ENCODE assay signal across 8 cellular contexts in the genomic region with DNA sequence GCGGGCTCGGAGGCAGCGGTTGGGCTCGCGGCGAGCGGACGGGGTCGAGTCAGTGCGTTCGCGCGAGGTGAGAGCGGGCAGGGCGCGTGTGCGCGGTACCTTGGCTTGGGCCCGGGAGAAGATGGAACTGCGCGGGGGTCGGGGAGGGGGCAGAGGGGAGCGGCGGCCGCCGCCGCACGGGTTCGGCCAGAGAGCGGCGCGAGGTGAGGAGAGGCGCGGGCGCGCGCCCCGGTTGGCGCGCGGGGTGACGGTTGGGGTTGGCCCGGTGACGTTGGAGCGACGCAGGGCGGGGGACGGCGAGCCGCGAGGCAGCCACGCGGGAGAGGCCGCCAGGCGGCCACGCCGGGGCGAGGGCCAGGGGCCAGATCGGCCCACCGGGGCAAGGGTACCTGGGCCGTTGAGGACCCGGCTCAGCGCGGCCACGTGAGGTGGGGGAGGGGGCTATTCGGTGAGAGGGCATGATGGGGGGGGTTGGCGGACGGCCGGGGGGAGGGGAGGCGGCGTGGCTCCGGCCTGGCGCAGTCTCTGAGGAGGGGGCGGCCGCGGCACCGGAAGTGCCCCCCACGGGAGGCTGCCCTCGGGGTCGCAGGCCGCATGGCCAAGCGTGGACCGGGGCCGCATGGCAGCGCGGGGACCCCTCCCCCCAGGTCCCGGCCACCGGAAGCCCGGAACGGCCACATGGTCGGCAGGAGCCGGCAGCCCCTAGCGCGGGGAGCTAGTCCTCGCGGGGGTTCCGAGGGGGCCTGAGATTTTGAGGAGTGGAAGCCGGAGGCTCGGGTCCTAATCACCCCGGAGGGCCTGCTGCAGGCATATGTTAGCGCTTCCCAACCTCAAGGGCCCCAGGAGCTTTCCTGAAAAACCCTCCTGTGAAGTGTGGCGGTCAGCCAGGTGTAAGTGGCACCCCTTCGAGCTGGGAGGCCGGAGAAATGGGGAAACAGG. TPM values are rescaled to one million over a fixed set of nuclear protein-coding genes. Genes with fewer than 3 reads are reported as not detected.
A peak's percentile ranks its signal among the peaks of the same experiment; 100 is the strongest.
DNase-seq lines count a peak whose midpoint lies in the region; ATAC-seq and TF ChIP-seq lines count a peak whose summit lies in the region.

No MANE protein-coding gene starts in this region.

- H3K9me3 ChIP-seq in ectodermal cell (ENCODE audit: control insufficient read depth, low read length) (no peaks in the 10 kb centered on the region), lung (ENCODE audit: control insufficient read depth in 2 of 2, insufficient read depth in 1 of 2, low read length in 1 of 2) (peaks cover 0 to 2% of the 10 kb centered on the region in 2 donors)

- H3K4me3 ChIP-seq in ectodermal cell (ENCODE audit: insufficient read depth, low read depth, low read length) (peak overlapping the region; percentile 95), lung (peak overlapping the region; percentile 89)

- peak overlapping the region; percentile 100 for H3K27ac Mint-ChIP-seq in activated CD4-positive, alpha-beta T cell treated with anti-CD3 and anti-CD28 coated beads for 36 hours

- peaks cover 44% of the 10 kb centered on the region for H3K4me1 Mint-ChIP-seq in activated CD4-positive, alpha-beta T cell treated with anti-CD3 and anti-CD28 coated beads for 36 hours

- POLR2A ChIA-PET in activated CD4-positive, alpha-beta T cell treated with anti-CD3 and anti-CD28 coated beads for 36 hours (lab: Charles Lee): interaction anchor here (0.6 to 1.9 kb wide), 2 partner anchors 22 to 379 kb away, joined by 3 to 9 read pairs; a partner anchor contains a TSS

- DNase-seq in ELR (ENCODE audit: low read depth) (peak; percentile 57), HT1080 (ENCODE audit: low read depth) (peak; percentile 23), lung (ENCODE audit: low spot score) (peak; percentile 53), NCI-H1436 (lab: John Stamatoyannopoulos, UW) (no peak)
- DNase-seq in activated CD4-positive, alpha-beta T cell treated with anti-CD3 and anti-CD28 coated beads for 36 hours: peak; percentile 72
- DNase-seq in stimulated activated naive CD4-positive, alpha-beta T cell treated with Interleukin-2 at 50 U/mL for 16 hours (lab: John Stamatoyannopoulos, UW): peak; percentile 45

- peak overlapping the region; percentile 96 for H3K4me3 Mint-ChIP-seq in activated CD4-positive, alpha-beta T cell treated with anti-CD3 and anti-CD28 coated beads for 36 hours

- no peaks in the 10 kb centered on the region for H3K27me3 Mint-ChIP-seq in activated CD4-positive, alpha-beta T cell treated with anti-CD3 and anti-CD28 coated beads for 36 hours

- H3K36me3 Mint-ChIP-seq in activated CD4-positive, alpha-beta T cell treated with anti-CD3 and anti-CD28 coated beads for 36 hours (ENCODE audit: low read depth): peaks cover 47% of the 10 kb centered on the region

- H3K27ac ChIP-seq in ectodermal cell (ENCODE audit: insufficient read depth, low read depth, low read length, poor library complexity, severe bottlenecking): peak overlapping the region; percentile 91
- peak overlapping the region; percentile 84 to 99 for H3K27ac ChIP-seq in lung (ENCODE audit: low read depth in 1 of 2, low read length in 1 of 2)

- no peaks in the 10 kb centered on the region for H3K9me3 Mint-ChIP-seq in activated CD4-positive, alpha-beta T cell treated with anti-CD3 and anti-CD28 coated beads for 36 hours (ENCODE audit: low read depth)

- no peak for TF ChIP-seq CTCF in lung (IDR thresholded peaks at IDR 0.05; ENCODE audit: control extremely low read depth, extremely low read depth)

- CTCF ChIA-PET in activated CD4-positive, alpha-beta T cell treated with anti-CD3 and anti-CD28 coated beads for 36 hours (lab: Charles Lee): interaction anchor here (1.0 to 2.3 kb wide), 3 partner anchors 11 to 172 kb away, joined by 3 to 6 read pairs (median 4); a partner anchor contains a TSS

- H3K4me1 ChIP-seq in ectodermal cell (ENCODE audit: control insufficient read depth, insufficient read depth, low read length) (peaks cover 6% of the 10 kb centered on the region), lung (ENCODE audit: control insufficient read depth in 2 of 2, insufficient read depth in 2 of 2, low read length in 2 of 2) (peaks cover 8 to 17% of the 10 kb centered on the region in 2 donors)

- H3K27me3 ChIP-seq in ectodermal cell (ENCODE audit: control insufficient read depth, insufficient read depth, low read length, poor library complexity, severe bottlenecking) (no peaks in the 10 kb centered on the region), lung (ENCODE audit: control insufficient read depth, insufficient read depth) (no peaks in the 10 kb centered on the region)

- WGBS in ectodermal cell, 2 experiments: 0 to 1% methylated on average over 104 of the region's 104 CpGs
- 0 to 1% methylated on average over 53 to 104 of the region's 104 CpGs for WGBS in lung, 2 donors

- ATAC-seq in activated CD4-positive, alpha-beta T cell treated with anti-CD3 and anti-CD28 coated beads for 36 hours: no peak
- ATAC-seq in lung (ENCODE audit: insufficient read depth, low FRiP score): peak; percentile 49
- no peak for ATAC-seq in GM21576 (IDR thresholded peaks at IDR 0.05; ENCODE audit: unreplicated experiment)

- H3K36me3 ChIP-seq in ectodermal cell (ENCODE audit: control insufficient read depth, insufficient read depth, low read length) (peaks cover 32% of the 10 kb centered on the region), lung (ENCODE audit: control insufficient read depth in 2 of 2, insufficient read depth in 2 of 2, low read length in 2 of 2) (peaks cover 17 to 26% of the 10 kb centered on the region in 2 donors)

- intact Hi-C loops in activated CD4-positive, alpha-beta T cell treated with anti-CD3 and anti-CD28 coated beads for 36 hours (cut with DNase I, micrococcal nuclease): loop anchor here (1.0 to 5.0 kb wide), 22 partner anchors 21 to 656 kb away; a partner anchor contains a TSS

RNA-seq across cellular contexts. Expression of a gene that starts 0.5 kb away (rescaled TPM):
- 1,448 and 1,578 TPM in 2 replicates for total RNA-seq in HT1080 (2014; rRNA removed; shearing (Covaris generic))
- 1,385 and 1,785 TPM in 2 replicates for polyA plus RNA-seq in HT1080 (2015; cell fraction: cytosol; rRNA removed)
- polyA plus RNA-seq in HT1080 (2015; cell fraction: nucleus; rRNA removed): 681 and 724 TPM in 2 replicates
- total RNA-seq in activated CD4-positive, alpha-beta T cell treated with anti-CD3 and anti-CD28 coated beads for 36 hours: 100 to 1,000 TPM; 780 to 934 TPM
- 563 TPM for polyA plus RNA-seq in ectodermal cell (2013, experiment 1 of 4)
- 512 TPM for polyA plus RNA-seq in ectodermal cell (2013, experiment 2 of 4)
- polyA plus RNA-seq in ectodermal cell (2013, experiment 3 of 4): 447 TPM
- polyA plus RNA-seq in ectodermal cell (2013, experiment 4 of 4): 431 TPM
- total RNA-seq in lung: 100 to 1,000 TPM; 104 to 516 TPM
- polyA plus RNA-seq in lung: 100 to 1,000 TPM; 596 to 607 TPM

RNA-seq across cellular contexts. Expression of a gene that starts 7.2 kb away (rescaled TPM):
- total RNA-seq in HT1080 (2014; rRNA removed; shearing (Covaris generic)): 125 and 135 TPM in 2 replicates
- polyA plus RNA-seq in HT1080 (2015; cell fraction: cytosol; rRNA removed): 90.9 and 91.5 TPM in 2 replicates
- 107 and 110 TPM in 2 replicates for polyA plus RNA-seq in HT1080 (2015; cell fraction: nucleus; rRNA removed)
- total RNA-seq in activated CD4-positive, alpha-beta T cell treated with anti-CD3 and anti-CD28 coated beads for 36 hours: 10 to 100 TPM; 31.3 to 56.1 TPM
- 51.2 TPM for polyA plus RNA-seq in ectodermal cell (2013, experiment 1 of 4)
- polyA plus RNA-seq in ectodermal cell (2013, experiment 2 of 4): 47.2 TPM
- polyA plus RNA-seq in ectodermal cell (2013, experiment 3 of 4): 46.2 TPM
- 52.5 TPM for polyA plus RNA-seq in ectodermal cell (2013, experiment 4 of 4)
- 10 to 100 TPM; 23.8 to 57.0 TPM for total RNA-seq in lung
- 10 to 100 TPM; 68.6 to 71.6 TPM for polyA plus RNA-seq in lung

RNA-seq across cellular contexts. Expression of a gene that starts 13.5 kb away (rescaled TPM):
- total RNA-seq in HT1080 (2014; rRNA removed; shearing (Covaris generic)): not detected in 2 replicates
- not detected in 2 replicates for polyA plus RNA-seq in HT1080 (2015; cell fraction: cytosol; rRNA removed)
- not detected in 2 replicates for polyA plus RNA-seq in HT1080 (2015; cell fraction: nucleus; rRNA removed)
- under 1 TPM; 0.34 to 0.67 TPM for total RNA-seq in activated CD4-positive, alpha-beta T cell treated with anti-CD3 and anti-CD28 coated beads for 36 hours
- 8.6 TPM for polyA plus RNA-seq in ectodermal cell (2013, experiment 1 of 4)
- polyA plus RNA-seq in ectodermal cell (2013, experiment 2 of 4): 11.0 TPM
- polyA plus RNA-seq in ectodermal cell (2013, experiment 3 of 4): 7.0 TPM
- polyA plus RNA-seq in ectodermal cell (2013, experiment 4 of 4): 9.9 TPM
- total RNA-seq in lung: under 1 TPM; 0.28 to 0.57 TPM
- under 1 TPM; 0.03 to 0.53 TPM for polyA plus RNA-seq in lung

RNA-seq across cellular contexts. Expression of a gene that starts 21.2 kb away (rescaled TPM):
- total RNA-seq in HT1080 (2014; rRNA removed; shearing (Covaris generic)): 20.7 TPM in 2 replicates
- polyA plus RNA-seq in HT1080 (2015; cell fraction: cytosol; rRNA removed): 7.3 and 8.2 TPM in 2 replicates
- 74.5 and 82.3 TPM in 2 replicates for polyA plus RNA-seq in HT1080 (2015; cell fraction: nucleus; rRNA removed)
- total RNA-seq in activated CD4-positive, alpha-beta T cell treated with anti-CD3 and anti-CD28 coated beads for 36 hours: 10 to 100 TPM; 22.5 to 29.1 TPM
- 43.8 TPM for polyA plus RNA-seq in ectodermal cell (2013, experiment 1 of 4)
- 44.7 TPM for polyA plus RNA-seq in ectodermal cell (2013, experiment 2 of 4)
- polyA plus RNA-seq in ectodermal cell (2013, experiment 3 of 4): 35.7 TPM
- polyA plus RNA-seq in ectodermal cell (2013, experiment 4 of 4): 37.0 TPM
- total RNA-seq in lung: 10 to 100 TPM; 21.7 to 33.9 TPM
- polyA plus RNA-seq in lung: 10 to 100 TPM; 17.3 to 27.0 TPM

RNA-seq across cellular contexts. Expression of a gene that starts 26.4 kb away (rescaled TPM):
- total RNA-seq in HT1080 (2014; rRNA removed; shearing (Covaris generic)): 0.03 TPM in 1 of 2 replicates, not detected in the other
- not detected in 2 replicates for polyA plus RNA-seq in HT1080 (2015; cell fraction: cytosol; rRNA removed)
- 0.07 TPM in 1 of 2 replicates, not detected in the other for polyA plus RNA-seq in HT1080 (2015; cell fraction: nucleus; rRNA removed)
- under 1 TPM; 0.16 to 0.25 TPM for total RNA-seq in activated CD4-positive, alpha-beta T cell treated with anti-CD3 and anti-CD28 coated beads for 36 hours
- 3.4 TPM for polyA plus RNA-seq in ectodermal cell (2013, experiment 1 of 4)
- 4.0 TPM for polyA plus RNA-seq in ectodermal cell (2013, experiment 2 of 4)
- 2.8 TPM for polyA plus RNA-seq in ectodermal cell (2013, experiment 3 of 4)
- polyA plus RNA-seq in ectodermal cell (2013, experiment 4 of 4): 2.8 TPM
- 1 to 10 TPM; 1.2 to 2.0 TPM for total RNA-seq in lung
- 1 to 10 TPM; 1.1 to 1.3 TPM for polyA plus RNA-seq in lung
